ENCODE assay signal across 11 cellular contexts in the genomic region with DNA sequence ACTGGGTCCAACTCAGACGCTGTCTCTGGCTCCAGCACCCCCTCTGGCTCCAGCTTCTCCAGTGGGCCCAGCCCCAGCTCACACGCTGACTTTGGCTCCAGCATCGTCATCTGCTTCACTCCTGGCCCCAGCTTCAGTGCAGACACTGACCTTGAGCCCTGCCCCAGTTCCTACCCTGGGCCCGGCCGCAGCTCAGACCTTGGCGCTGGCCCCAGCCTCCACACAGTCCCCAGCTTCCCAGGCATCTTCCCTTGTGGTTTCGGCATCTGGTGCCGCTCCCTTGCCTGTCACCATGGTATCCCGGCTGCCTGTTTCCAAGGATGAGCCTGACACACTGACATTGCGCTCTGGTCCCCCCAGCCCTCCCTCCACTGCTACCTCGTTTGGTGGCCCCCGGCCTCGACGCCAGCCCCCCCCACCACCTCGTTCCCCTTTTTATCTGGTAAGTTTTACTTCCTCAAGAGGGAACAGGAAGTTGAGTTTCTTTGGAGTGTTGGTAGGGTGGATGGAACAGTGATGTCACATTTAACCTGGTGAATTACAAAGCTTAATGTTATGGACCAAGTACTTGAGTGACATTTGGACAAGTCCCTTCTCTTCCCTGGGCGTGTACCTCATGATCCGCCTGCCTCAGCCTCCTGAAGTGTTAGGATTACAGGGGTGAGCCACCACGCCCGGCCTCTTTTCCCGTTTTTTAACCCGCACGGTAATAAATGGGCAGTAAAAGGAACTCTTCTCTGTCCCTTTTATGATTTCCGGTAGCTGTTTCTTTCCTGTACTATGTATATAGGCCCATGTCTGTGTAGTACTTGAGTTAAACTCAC. TPM values are rescaled to one million over a fixed set of nuclear protein-coding genes. Genes with fewer than 3 reads are reported as not detected.
DNase-seq lines count a peak whose midpoint lies in the region; ATAC-seq and TF ChIP-seq lines count a peak whose summit lies in the region.
"Had no signal": no experiment of that assay in that cellular context is flagged by ENCODE, and none has a peak within 500 bp of the region (broad histone marks: within the 10 kb centered on the region; RNA-seq: fewer than 3 reads in every experiment).

No MANE protein-coding gene starts in this region.

- TF ChIP-seq EP300 in esophagus muscularis mucosa (IDR thresholded peaks at IDR 0.05), result no peak

- TF ChIP-seq CTCF in esophagus muscularis mucosa (IDR thresholded peaks at IDR 0.05), result no peak

- peaks cover 5 to 86% (median 30%) of the 10 kb centered on the region in 3 donors for H3K36me3 Mint-ChIP-seq in naive thymus-derived CD8-positive, alpha-beta T cell

- no peak for ATAC-seq in naive thymus-derived CD8-positive, alpha-beta T cell
- no peak for ATAC-seq in HG03039 (IDR thresholded peaks at IDR 0.05; ENCODE audit: unreplicated experiment)
- no peak for ATAC-seq in GM21576 (IDR thresholded peaks at IDR 0.05; ENCODE audit: unreplicated experiment)
- no peak for ATAC-seq in GM19023 (IDR thresholded peaks at IDR 0.05; ENCODE audit: unreplicated experiment)
- ATAC-seq: Panc1 had no signal

- peak overlapping the region in 6 of 10 donors; percentile 28 to 76 (median 56) for H3K27ac Mint-ChIP-seq in naive thymus-derived CD8-positive, alpha-beta T cell

- H3K36me3 ChIP-seq in esophagus muscularis mucosa, result peaks cover 67 to 98% (median 87%) of the 10 kb centered on the region in 4 donors

- intact Hi-C loops in esophagus muscularis mucosa (cut with DNase I), result no loop called here

- WGBS in esophagus muscularis mucosa, result 84% methylated on average over 14 of the region's 23 CpGs

- POLR2A ChIA-PET in naive thymus-derived CD8-positive, alpha-beta T cell (lab: Charles Lee), result interaction anchor here (0.6 to 1.6 kb wide), 3 partner anchors 23 to 66 kb away, joined by 5 to 6 read pairs (median 5); partner anchors contain the start of genes FBRS and PHKG2

- no peaks in the 10 kb centered on the region for H3K27me3 Mint-ChIP-seq in naive thymus-derived CD8-positive, alpha-beta T cell

- H3K27ac ChIP-seq in esophagus muscularis mucosa (replicated peaks in 1 of 4), result peak overlapping the region in 3 of 4 donors; percentile 1 to 15 (median 9)

- H3K4me1 ChIP-seq in esophagus muscularis mucosa, result peaks cover 0 to 5% (median 0%) of the 10 kb centered on the region in 4 donors

- no peak overlapping the region for H3K4me3 ChIP-seq in esophagus muscularis mucosa

- no peaks in the 10 kb centered on the region for H3K9me3 ChIP-seq in esophagus muscularis mucosa

- no peaks in the 10 kb centered on the region for H3K9me3 Mint-ChIP-seq in naive thymus-derived CD8-positive, alpha-beta T cell

- H3K4me3 Mint-ChIP-seq in naive thymus-derived CD8-positive, alpha-beta T cell, result no peak overlapping the region

- peaks cover 13 to 36% (median 24%) of the 10 kb centered on the region in 4 donors for H3K4me1 Mint-ChIP-seq in naive thymus-derived CD8-positive, alpha-beta T cell

- TF ChIP-seq POLR2A in esophagus muscularis mucosa (IDR thresholded peaks at IDR 0.05; ENCODE audit: low read depth), result no peak

- DNase-seq in C1 segment of cervical spinal cord (lab: John Stamatoyannopoulos, UW) (peak in 8 of 14 donors; percentile 8 to 51 (median 22)), NOMO-1 treated with DMSO at 0.1 percent for 48 hours (lab: John Stamatoyannopoulos, UW; ENCODE audit: unreplicated experiment) (peak; percentile 84), esophagus muscularis mucosa (ENCODE audit: extremely low spot score) (no peak), activated gamma-delta T cell (lab: John Stamatoyannopoulos, UW) (no peak)
- DNase-seq in naive thymus-derived CD8-positive, alpha-beta T cell, result no peak
- DNase-seq: activated CD4-positive, CD25-positive, alpha-beta regulatory T cell treated with anti-CD3 and anti-CD28 coated beads, Interleukin-2, amount 50 U/mL, for 72 hours; NCI-H1436 treated with DMSO at 0.1 percent for 48 hours had no signal

- no peaks in the 10 kb centered on the region for H3K27me3 ChIP-seq in esophagus muscularis mucosa

RNA-seq across cellular contexts. Expression of gene PHKG2, which starts 23.4 kb away (rescaled TPM):
- total RNA-seq in esophagus muscularis mucosa, result 10 to 100 TPM; 22.4 to 25.8 (median 23.5) TPM
- total RNA-seq in naive thymus-derived CD8-positive, alpha-beta T cell, result 10 to 100 TPM; 50.2 to 53.7 TPM
- polyA plus RNA-seq in naive thymus-derived CD8-positive, alpha-beta T cell, result 10 to 100 TPM; 39.7 to 43.1 (median 40.6) TPM

RNA-seq across cellular contexts. Expression of gene SRCAP, which starts 25.9 kb away (rescaled TPM):
- total RNA-seq in esophagus muscularis mucosa, result 10 to 100 TPM; 31.6 to 59.3 (median 41.0) TPM
- 100 to 1,000 TPM; 107 to 110 TPM for total RNA-seq in naive thymus-derived CD8-positive, alpha-beta T cell
- polyA plus RNA-seq in naive thymus-derived CD8-positive, alpha-beta T cell, result 10 to 100 TPM in 2 of 3 donors, 1 to 10 TPM in 1; 5.2 to 31.3 (median 14.9) TPM

RNA-seq across cellular contexts. Expression of gene CFAP119, which starts 37.0 kb away (rescaled TPM):
- 1 to 10 TPM in 2 of 4 donors, under 1 TPM in 2; 0.42 to 2.9 (median 1.4) TPM for total RNA-seq in esophagus muscularis mucosa
- total RNA-seq in naive thymus-derived CD8-positive, alpha-beta T cell, result 1 to 10 TPM; 2.0 to 4.1 TPM
- polyA plus RNA-seq in naive thymus-derived CD8-positive, alpha-beta T cell, result under 1 TPM; 0.11 to 0.38 (median 0.31) TPM

RNA-seq across cellular contexts. Expression of gene RNF40, which starts 37.3 kb away (rescaled TPM):
- 10 to 100 TPM; 61.9 to 86.9 (median 67.0) TPM for total RNA-seq in esophagus muscularis mucosa
- 100 to 1,000 TPM; 112 to 114 TPM for total RNA-seq in naive thymus-derived CD8-positive, alpha-beta T cell
- polyA plus RNA-seq in naive thymus-derived CD8-positive, alpha-beta T cell, result 10 to 100 TPM; 24.4 to 52.4 (median 27.2) TPM

Comparison
In these comparisons a context has a peak if more than half of its experiments do, and no peak if none do; other contexts are left out.
1. DNase-seq: peak in C1 segment of cervical spinal cord (8 of 14) and NOMO-1 treated with DMSO at 0.1 percent for 48 hours (single experiment); none in esophagus muscularis mucosa (single experiment), naive thymus-derived CD8-positive, alpha-beta T cell (0 of 10) and activated gamma-delta T cell (single experiment).